Comparison of ENCODE assay signal across 10 cellular contexts in the genomic region with DNA sequence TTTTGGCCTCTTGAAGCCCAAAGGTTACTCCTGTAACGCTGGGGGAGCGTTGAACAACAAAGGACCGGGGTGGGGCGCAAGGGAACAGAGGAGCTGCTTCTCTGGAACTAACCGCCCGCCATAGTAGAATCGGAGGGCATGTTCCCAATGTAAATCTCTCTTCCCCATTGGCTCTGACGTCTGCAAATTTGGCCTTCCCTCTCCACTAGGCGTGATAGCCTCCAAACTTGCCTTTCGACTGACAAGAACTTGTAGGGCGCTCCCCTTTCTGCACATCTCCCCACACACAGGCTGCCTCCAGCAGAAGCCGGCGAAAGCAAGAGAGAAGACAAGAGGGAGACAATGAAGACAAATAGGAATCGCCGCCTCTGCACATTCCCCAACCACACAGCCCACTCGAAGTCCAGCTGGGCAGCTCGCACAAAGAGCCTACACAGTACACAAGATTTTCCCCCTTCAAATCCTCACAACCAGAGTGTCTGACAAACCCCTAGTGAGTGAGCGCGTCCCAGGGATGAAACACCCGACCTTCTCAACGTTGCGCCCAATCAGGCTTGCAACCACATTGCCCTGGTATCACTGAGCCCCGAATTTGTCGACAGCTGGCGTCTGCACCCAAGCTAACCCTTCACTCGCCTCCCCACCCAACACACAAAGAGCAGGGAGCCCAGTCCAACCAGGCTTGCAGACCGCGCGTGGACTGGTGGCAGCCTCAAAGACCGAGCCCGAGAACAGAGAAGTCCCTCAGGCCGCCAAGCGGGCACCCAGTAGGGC. TPM values are rescaled to one million over a fixed set of nuclear protein-coding genes. Genes with fewer than 3 reads are reported as not detected.
DNase-seq lines count a peak whose midpoint lies in the region; ATAC-seq lines count a peak whose summit lies in the region.
"Had no signal": no experiment of that assay in that cellular context is flagged by ENCODE, and none has a peak within 500 bp of the region (broad histone marks: within the 10 kb centered on the region; RNA-seq: fewer than 3 reads in every experiment).

No MANE protein-coding gene starts in this region.

- peak overlapping the region; percentile 14 for H3K9ac ChIP-seq in iPS-15b (ENCODE audit: low read depth, low read length)

- H3K4me1 ChIP-seq in iPS-15b (ENCODE audit: control insufficient read depth, insufficient read depth, low read length), result peaks cover 16% of the 10 kb centered on the region

- intact Hi-C loops in activated CD4-positive, alpha-beta T cell treated with anti-CD3 and anti-CD28 coated beads for 36 hours (cut with DNase I, micrococcal nuclease), result loop anchor here (5.0 to 10.0 kb wide), 4 partner anchors 633 to 1533 kb away; no protein-coding TSS in a partner anchor

- peak overlapping the region; percentile 33 for H3K4me3 Mint-ChIP-seq in activated CD4-positive, alpha-beta T cell treated with anti-CD3 and anti-CD28 coated beads for 36 hours
- peak overlapping the region; percentile 55 for H3K4me3 Mint-ChIP-seq in activated naive CD8-positive, alpha-beta T cell treated with anti-CD3 and anti-CD28 coated beads, Interleukin-2, amount 50 U/mL, for 24 hours
- H3K4me3 Mint-ChIP-seq in stimulated activated naive B cell treated with anti-CD40 and anti-IgM and Interleukin-4, amounts not matched to agents 10 μg/mL and 1 μg/mL and 100 μg/mL, for 72 hours, result peak overlapping the region; percentile 85 to 88

- H3K4me3 ChIP-seq in iPS-15b (ENCODE audit: low read depth, low read length), result peak overlapping the region; percentile 53

- H3K36me3 ChIP-seq in iPS-15b (ENCODE audit: control insufficient read depth, insufficient read depth, low read length), result no peaks in the 10 kb centered on the region
- H3K36me3 ChIP-seq: cardiac muscle cell had no signal

- ATAC-seq in activated CD4-positive, alpha-beta T cell treated with anti-CD3 and anti-CD28 coated beads for 36 hours, result peak; percentile 5
- no peak for ATAC-seq in activated naive CD8-positive, alpha-beta T cell treated with anti-CD3 and anti-CD28 coated beads, Interleukin-2, amount 50 U/mL, for 24 hours
- peak in 1 of 2 donors; percentile 8 for ATAC-seq in stimulated activated naive B cell treated with anti-CD40 and anti-IgM and Interleukin-4, amounts not matched to agents 10 μg/mL and 1 μg/mL and 100 μg/mL, for 72 hours (replicated peaks)
- ATAC-seq in HG03280 (IDR thresholded peaks at IDR 0.05; ENCODE audit: unreplicated experiment), result no peak
- ATAC-seq in GM18519 (IDR thresholded peaks at IDR 0.05; ENCODE audit: low FRiP score, unreplicated experiment), result no peak

- POLR2A ChIA-PET in activated CD4-positive, alpha-beta T cell treated with anti-CD3 and anti-CD28 coated beads for 36 hours (lab: Charles Lee), result interaction anchor here (0.5 kb wide), 1 partner anchor 390 kb away, joined by 7 read pairs; no protein-coding TSS in a partner anchor

- peaks cover 75% of the 10 kb centered on the region for H3K27me3 ChIP-seq in iPS-15b (ENCODE audit: control insufficient read depth, insufficient read depth, low read length)

- no peaks in the 10 kb centered on the region for H3K9me3 Mint-ChIP-seq in activated CD4-positive, alpha-beta T cell treated with anti-CD3 and anti-CD28 coated beads for 36 hours (ENCODE audit: low read depth)
- no peaks in the 10 kb centered on the region for H3K9me3 Mint-ChIP-seq in activated naive CD8-positive, alpha-beta T cell treated with anti-CD3 and anti-CD28 coated beads, Interleukin-2, amount 50 U/mL, for 24 hours
- H3K9me3 Mint-ChIP-seq in stimulated activated naive B cell treated with anti-CD40 and anti-IgM and Interleukin-4, amounts not matched to agents 10 μg/mL and 1 μg/mL and 100 μg/mL, for 72 hours, result no peaks in the 10 kb centered on the region

- peaks cover 54% of the 10 kb centered on the region for H3K4me1 Mint-ChIP-seq in activated CD4-positive, alpha-beta T cell treated with anti-CD3 and anti-CD28 coated beads for 36 hours
- H3K4me1 Mint-ChIP-seq in activated naive CD8-positive, alpha-beta T cell treated with anti-CD3 and anti-CD28 coated beads, Interleukin-2, amount 50 U/mL, for 24 hours, result peaks cover 53% of the 10 kb centered on the region
- H3K4me1 Mint-ChIP-seq in stimulated activated naive B cell treated with anti-CD40 and anti-IgM and Interleukin-4, amounts not matched to agents 10 μg/mL and 1 μg/mL and 100 μg/mL, for 72 hours, result peaks cover 49 to 59% of the 10 kb centered on the region in 2 donors

- H3K36me3 Mint-ChIP-seq in activated CD4-positive, alpha-beta T cell treated with anti-CD3 and anti-CD28 coated beads for 36 hours (ENCODE audit: low read depth), result no peaks in the 10 kb centered on the region
- H3K36me3 Mint-ChIP-seq in activated naive CD8-positive, alpha-beta T cell treated with anti-CD3 and anti-CD28 coated beads, Interleukin-2, amount 50 U/mL, for 24 hours (ENCODE audit: low read depth), result no peaks in the 10 kb centered on the region
- H3K36me3 Mint-ChIP-seq in stimulated activated naive B cell treated with anti-CD40 and anti-IgM and Interleukin-4, amounts not matched to agents 10 μg/mL and 1 μg/mL and 100 μg/mL, for 72 hours, result no peaks in the 10 kb centered on the region

- no peak overlapping the region for H3K27ac Mint-ChIP-seq in activated CD4-positive, alpha-beta T cell treated with anti-CD3 and anti-CD28 coated beads for 36 hours
- H3K27ac Mint-ChIP-seq in activated naive CD8-positive, alpha-beta T cell treated with anti-CD3 and anti-CD28 coated beads, Interleukin-2, amount 50 U/mL, for 24 hours, result no peak overlapping the region
- H3K27ac Mint-ChIP-seq in stimulated activated naive B cell treated with anti-CD40 and anti-IgM and Interleukin-4, amounts not matched to agents 10 μg/mL and 1 μg/mL and 100 μg/mL, for 72 hours, result no peak overlapping the region

- no peaks in the 10 kb centered on the region for H3K9me3 ChIP-seq in iPS-15b (ENCODE audit: control insufficient read depth, insufficient read depth, low read length)

- peaks cover 80% of the 10 kb centered on the region for H3K27me3 Mint-ChIP-seq in activated CD4-positive, alpha-beta T cell treated with anti-CD3 and anti-CD28 coated beads for 36 hours
- peaks cover 82% of the 10 kb centered on the region for H3K27me3 Mint-ChIP-seq in activated naive CD8-positive, alpha-beta T cell treated with anti-CD3 and anti-CD28 coated beads, Interleukin-2, amount 50 U/mL, for 24 hours
- peaks cover 84 to 90% of the 10 kb centered on the region in 2 donors for H3K27me3 Mint-ChIP-seq in stimulated activated naive B cell treated with anti-CD40 and anti-IgM and Interleukin-4, amounts not matched to agents 10 μg/mL and 1 μg/mL and 100 μg/mL, for 72 hours

- DNase-seq in activated CD4-positive, alpha-beta T cell treated with anti-CD3 and anti-CD28 coated beads for 36 hours, result peak; percentile 26
- DNase-seq in activated CD4-positive, alpha-beta T cell treated with anti-CD3 and anti-CD28 coated beads, Interleukin-2, amount 50 U/mL, for 4 hours, result no peak
- DNase-seq in activated naive CD8-positive, alpha-beta T cell treated with anti-CD3 and anti-CD28 coated beads, Interleukin-2, amount 50 U/mL, for 24 hours, result peak; percentile 7
- DNase-seq in stimulated activated naive B cell treated with anti-CD40 and anti-IgM and Interleukin-4, amounts not matched to agents 10 μg/mL and 1 μg/mL and 100 μg/mL, for 72 hours, result no peak
- no peak for DNase-seq in AG08396 (ENCODE audit: low spot score)
- DNase-seq: ACHN had no signal

- CTCF ChIA-PET in activated CD4-positive, alpha-beta T cell treated with anti-CD3 and anti-CD28 coated beads for 36 hours (lab: Charles Lee), result interaction anchor here (0.7 to 5.7 kb wide), 11 partner anchors 10 to 1474 kb away, joined by 3 to 72 read pairs (median 5); no protein-coding TSS in a partner anchor

RNA-seq across cellular contexts. Expression of gene COL12A1, which starts 1.5 kb away (rescaled TPM):
- total RNA-seq in activated CD4-positive, alpha-beta T cell treated with anti-CD3 and anti-CD28 coated beads for 36 hours, result under 1 TPM; 0.02 TPM

RNA-seq across cellular contexts. Expression of gene COX7A2, which starts 36.2 kb away (rescaled TPM):
- 100 to 1,000 TPM; 468 to 520 TPM for total RNA-seq in activated CD4-positive, alpha-beta T cell treated with anti-CD3 and anti-CD28 coated beads for 36 hours

Comparison
In these comparisons a context has a peak if more than half of its experiments do, and no peak if none do; other contexts are left out.
1. DNase-seq: peak in activated CD4-positive, alpha-beta T cell treated with anti-CD3 and anti-CD28 coated beads for 36 hours (single experiment) and activated naive CD8-positive, alpha-beta T cell treated with anti-CD3 and anti-CD28 coated beads, Interleukin-2, amount 50 U/mL, for 24 hours (single experiment); none in activated CD4-positive, alpha-beta T cell treated with anti-CD3 and anti-CD28 coated beads, Interleukin-2, amount 50 U/mL, for 4 hours (0 of 2), stimulated activated naive B cell treated with anti-CD40 and anti-IgM and Interleukin-4, amounts not matched to agents 10 μg/mL and 1 μg/mL and 100 μg/mL, for 72 hours (single experiment) and AG08396 (single experiment).
2. H3K4me3 Mint-ChIP-seq: peak in every context shown above with its lines; median percentile 86 in stimulated activated naive B cell treated with anti-CD40 and anti-IgM and Interleukin-4, amounts not matched to agents 10 μg/mL and 1 μg/mL and 100 μg/mL, for 72 hours; 55 in activated naive CD8-positive, alpha-beta T cell treated with anti-CD3 and anti-CD28 coated beads, Interleukin-2, amount 50 U/mL, for 24 hours; 33 in activated CD4-positive, alpha-beta T cell treated with anti-CD3 and anti-CD28 coated beads for 36 hours.